ENCODE assay signal across 1 cellular context in the genomic region with DNA sequence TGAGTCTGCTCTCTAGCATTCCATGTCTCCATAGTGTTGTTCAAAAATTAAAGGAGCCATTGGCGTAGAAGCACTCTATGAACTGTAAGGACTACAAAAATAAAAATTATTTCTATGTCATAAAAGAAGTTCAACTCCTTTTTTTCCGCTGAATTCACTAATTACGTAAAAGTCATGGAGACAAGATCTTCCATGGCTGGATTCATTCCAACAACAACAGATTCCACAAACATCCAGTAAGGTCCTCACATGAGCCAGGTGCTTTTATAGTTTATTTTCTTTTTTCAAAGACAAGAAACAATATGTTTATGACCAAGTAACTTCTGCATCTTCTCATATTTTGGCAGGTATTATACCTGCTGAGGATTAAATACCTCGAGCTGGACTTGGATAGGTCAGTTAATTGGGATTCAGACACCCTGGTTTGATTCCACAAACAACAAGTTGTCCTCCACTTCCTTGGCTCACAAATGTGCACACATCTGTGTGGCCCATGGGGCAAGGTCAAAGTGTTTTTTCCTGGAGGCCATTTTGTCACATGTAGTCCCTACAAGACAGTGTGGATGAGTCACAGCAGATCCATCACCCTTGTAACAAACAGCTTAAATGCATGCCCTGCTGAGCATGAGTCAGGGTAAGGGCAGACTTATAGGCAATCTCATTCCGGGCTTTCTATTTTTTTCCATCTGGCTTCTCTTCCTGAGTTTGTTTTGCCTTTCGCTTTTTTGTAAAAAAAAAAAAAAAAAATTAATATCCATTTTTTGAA.
TF ChIP-seq lines count a peak whose summit lies in the region.

No MANE protein-coding gene starts in this region.

TF ChIP-seq in HepG2, 621 proteins besides CTCF, POLR2A, EP300 and RAD21 (continued from another document):
- TF ChIP-seq, protein P1, sequence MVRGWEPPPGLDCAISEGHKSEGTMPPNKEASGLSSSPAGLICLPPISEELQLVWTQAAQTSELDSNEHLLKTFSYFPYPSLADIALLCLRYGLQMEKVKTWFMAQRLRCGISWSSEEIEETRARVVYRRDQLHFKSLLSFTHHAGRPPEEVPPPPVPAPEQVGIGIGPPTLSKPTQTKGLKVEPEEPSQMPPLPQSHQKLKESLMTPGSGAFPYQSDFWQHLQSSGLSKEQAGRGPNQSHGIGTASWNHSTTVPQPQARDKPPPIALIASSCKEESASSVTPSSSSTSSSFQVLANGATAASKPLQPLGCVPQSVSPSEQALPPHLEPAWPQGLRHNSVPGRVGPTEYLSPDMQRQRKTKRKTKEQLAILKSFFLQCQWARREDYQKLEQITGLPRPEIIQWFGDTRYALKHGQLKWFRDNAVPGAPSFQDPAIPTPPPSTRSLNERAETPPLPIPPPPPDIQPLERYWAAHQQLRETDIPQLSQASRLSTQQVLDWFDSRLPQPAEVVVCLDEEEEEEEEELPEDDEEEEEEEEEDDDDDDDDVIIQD (CRISPR knock-in tag; IDR thresholded peaks at IDR 0.05; ENCODE audit: low read depth), result peak; percentile 30; the same call in 1 of the 2 replicates
- TF ChIP-seq ZNF644 (CRISPR knock-in tag; IDR thresholded peaks at IDR 0.05; ENCODE audit: low read depth), result peak; percentile 71; the same call in 1 of the 2 replicates
- 0 out of 2 replicates have a peak, but pooled peaks have one; percentile 19 for TF ChIP-seq FOSL1 (CRISPR knock-in tag; IDR thresholded peaks at IDR 0.05; ENCODE audit: borderline replicate concordance)
- no peak for TF ChIP-seq YEATS4 (CRISPR knock-in tag; IDR thresholded peaks at IDR 0.05; ENCODE audit: borderline replicate concordance)
